ENCODE assay signal across 8 cellular contexts in the genomic region with DNA sequence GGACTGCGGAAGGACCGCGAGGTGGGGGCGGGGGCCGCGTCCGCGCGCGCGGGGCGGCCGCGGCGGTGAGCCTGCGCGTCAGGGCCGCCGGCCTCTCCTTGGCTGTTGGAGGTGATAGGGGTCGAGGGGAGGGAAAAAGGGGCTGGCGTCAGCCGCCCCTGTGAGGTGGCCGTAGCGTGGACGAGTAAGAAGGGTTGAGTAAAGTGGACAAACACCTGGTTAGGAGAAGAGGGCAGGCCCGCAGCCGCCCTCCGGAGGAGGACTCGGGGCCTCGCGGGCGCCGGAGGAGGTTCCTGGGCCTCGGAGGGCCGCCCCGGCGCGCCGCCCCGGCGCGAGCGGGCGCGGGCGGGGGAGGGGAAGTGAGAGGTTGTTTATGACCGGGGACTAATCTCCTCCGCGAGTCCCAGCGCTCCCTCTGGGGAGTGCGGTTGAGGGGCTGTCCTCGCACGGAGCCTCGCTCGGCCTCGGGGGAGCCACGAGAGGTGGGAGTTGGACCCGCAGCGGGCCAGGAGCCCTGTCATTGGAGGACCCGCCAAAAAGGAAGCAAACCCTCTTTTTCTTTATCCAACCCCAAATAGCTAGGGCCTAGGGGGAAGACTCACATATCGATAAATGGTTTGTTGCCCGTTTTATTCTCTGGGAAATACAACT. TPM values are rescaled to one million over a fixed set of nuclear protein-coding genes. Genes with fewer than 3 reads are reported as not detected.
DNase-seq lines count a peak whose midpoint lies in the region; ATAC-seq, FAIRE-seq and TF ChIP-seq lines count a peak whose summit lies in the region.

No MANE protein-coding gene starts in this region.

- H3K9ac ChIP-seq in iPS-18a (ENCODE audit: low read length): peak overlapping the region; percentile 88
- peak overlapping the region; percentile 97 for H3K9ac ChIP-seq in smooth muscle cell (ENCODE audit: low read depth)

- peaks cover 28% of the 10 kb centered on the region for H3K79me2 ChIP-seq in smooth muscle cell (ENCODE audit: low read depth)

- no peaks in the 10 kb centered on the region for H3K9me3 ChIP-seq in T-helper 17 cell (ENCODE audit: control insufficient read depth, low read length, poor library complexity, severe bottlenecking)
- H3K9me3 ChIP-seq in ascending aorta: no peaks in the 10 kb centered on the region
- no peaks in the 10 kb centered on the region for H3K9me3 ChIP-seq in iPS-18a (ENCODE audit: control insufficient read depth, low read depth, low read length)
- H3K9me3 ChIP-seq in smooth muscle cell (replicated peaks; ENCODE audit: low read depth): no peaks in the 10 kb centered on the region

- H3K4me1 ChIP-seq in ascending aorta (peaks cover 0 to 18% of the 10 kb centered on the region in 2 donors), iPS-18a (ENCODE audit: control insufficient read depth, low read depth, low read length) (peaks cover 20% of the 10 kb centered on the region), smooth muscle cell (ENCODE audit: low read depth) (peaks cover 36% of the 10 kb centered on the region)

- H3K27ac ChIP-seq in ascending aorta (peak overlapping the region; percentile 95 to 96), iPS-18a (ENCODE audit: low read length) (peak overlapping the region; percentile 68), smooth muscle cell (ENCODE audit: low read depth) (peak overlapping the region; percentile 95)

- H3K4me3 Mint-ChIP-seq in T-helper 17 cell: peak overlapping the region; percentile 82

- intact Hi-C loops in ascending aorta (cut with DNase I): loop anchor here (1.0 to 10.0 kb wide), 9 partner anchors 57 to 1661 kb away; a partner anchor contains a TSS

- DNase-seq in GM03348 (ENCODE audit: low spot score) (peak; percentile 90), T-helper 17 cell (peak; percentile 70 to 75 (median 73)), ascending aorta (ENCODE audit: low spot score in 2 of 2) (no peak), smooth muscle cell (lab: John Stamatoyannopoulos, UW; ENCODE audit: unreplicated experiment) (peak; percentile 86), HTR-8/SVneo (ENCODE audit: insufficient read length, low spot score) (no peak)

- H3K36me3 Mint-ChIP-seq in T-helper 17 cell (ENCODE audit: low read depth): peaks cover 10% of the 10 kb centered on the region

- peak overlapping the region; percentile 87 for H3K27ac Mint-ChIP-seq in T-helper 17 cell

- WGBS in smooth muscle cell (ENCODE audit: low lambda C conversion rate): under 1% methylated on average over 20 of the region's 62 CpGs

- peak overlapping the region; percentile 88 for H3K4me2 ChIP-seq in smooth muscle cell

- H3K36me3 ChIP-seq in ascending aorta (peaks cover 3 to 22% of the 10 kb centered on the region in 2 donors), iPS-18a (ENCODE audit: control insufficient read depth, low read depth, low read length) (peaks cover 24% of the 10 kb centered on the region), smooth muscle cell (ENCODE audit: low read depth) (peaks cover 7% of the 10 kb centered on the region)

- no peak for FAIRE-seq in HTR-8/SVneo (lab: Jason Lieb, UNC)

- ATAC-seq in GM21717 (IDR thresholded peaks at IDR 0.05; ENCODE audit: unreplicated experiment) (peak; percentile 38), T-helper 17 cell (peak; percentile 53)

- peaks cover 9% of the 10 kb centered on the region for H3F3A ChIP-seq in smooth muscle cell (ENCODE audit: low read depth)

- peak overlapping the region; percentile 71 to 85 for H3K4me3 ChIP-seq in ascending aorta
- peak overlapping the region; percentile 97 for H3K4me3 ChIP-seq in iPS-18a (ENCODE audit: low read length)
- peak overlapping the region; percentile 90 for H3K4me3 ChIP-seq in smooth muscle cell

- TF ChIP-seq EP300 in Ishikawa (IDR thresholded peaks at IDR 0.05; ENCODE audit: borderline replicate concordance): no peak

- no peak for TF ChIP-seq RAD21 in Ishikawa (IDR thresholded peaks at IDR 0.05; ENCODE audit: low read depth)

- peaks cover 9% of the 10 kb centered on the region for H4K20me1 ChIP-seq in smooth muscle cell (ENCODE audit: low read depth)

- H3K27me3 Mint-ChIP-seq in T-helper 17 cell: no peaks in the 10 kb centered on the region

- no peaks in the 10 kb centered on the region for H3K27me3 ChIP-seq in ascending aorta
- H3K27me3 ChIP-seq in iPS-18a (ENCODE audit: control insufficient read depth, insufficient read depth, low read length): no peaks in the 10 kb centered on the region
- no peaks in the 10 kb centered on the region for H3K27me3 ChIP-seq in smooth muscle cell (ENCODE audit: low read depth)

- peak overlapping the region; percentile 53 for H2AFZ ChIP-seq in smooth muscle cell (ENCODE audit: low read depth)

- H3K4me1 Mint-ChIP-seq in T-helper 17 cell: peaks cover 41% of the 10 kb centered on the region

- peak in 1 of 3 experiments; percentile 2 for TF ChIP-seq CTCF in ascending aorta (IDR thresholded peaks at IDR 0.05)
- no peak for TF ChIP-seq CTCF in smooth muscle cell (IDR thresholded peaks at IDR 0.05; ENCODE audit: borderline replicate concordance, insufficient read depth, poor library complexity, severe bottlenecking)

TF ChIP-seq in Ishikawa, 13 proteins besides CTCF, POLR2A, EP300 and RAD21:
- TF ChIP-seq NFIC (IDR thresholded peaks at IDR 0.05) (0 out of 2 replicates have a peak, but pooled peaks have one; percentile 3), TAF1 (IDR thresholded peaks at IDR 0.05; ENCODE audit: low read depth) (no peak), YY1 (IDR thresholded peaks at IDR 0.05; ENCODE audit: low read depth) (peak; percentile 34; the same call in 1 of the 2 replicates), EGR1 (IDR thresholded peaks at IDR 0.05) (no peak)
- TF ChIP-seq, protein P1, sequence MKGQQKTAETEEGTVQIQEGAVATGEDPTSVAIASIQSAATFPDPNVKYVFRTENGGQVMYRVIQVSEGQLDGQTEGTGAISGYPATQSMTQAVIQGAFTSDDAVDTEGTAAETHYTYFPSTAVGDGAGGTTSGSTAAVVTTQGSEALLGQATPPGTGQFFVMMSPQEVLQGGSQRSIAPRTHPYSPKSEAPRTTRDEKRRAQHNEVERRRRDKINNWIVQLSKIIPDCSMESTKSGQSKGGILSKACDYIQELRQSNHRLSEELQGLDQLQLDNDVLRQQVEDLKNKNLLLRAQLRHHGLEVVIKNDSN (IDR thresholded peaks at IDR 0.05): no peak
- TF ChIP-seq, protein P2, sequence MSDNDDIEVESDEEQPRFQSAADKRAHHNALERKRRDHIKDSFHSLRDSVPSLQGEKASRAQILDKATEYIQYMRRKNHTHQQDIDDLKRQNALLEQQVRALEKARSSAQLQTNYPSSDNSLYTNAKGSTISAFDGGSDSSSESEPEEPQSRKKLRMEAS (IDR thresholded peaks at IDR 0.05): peak; percentile 5; the same call in 1 of the 2 replicates
TF ChIP-seq in Ishikawa: peak in this region for 3.

RNA-seq across cellular contexts. Expression of a gene that starts 0.6 kb away (rescaled TPM):
- total RNA-seq in T-helper 17 cell: 100 to 1,000 TPM in 1 of 2 donors, 10 to 100 TPM in 1; 92.5 to 100 TPM
- total RNA-seq in ascending aorta: 43.5 TPM
- total RNA-seq in smooth muscle cell: 51.6 and 62.2 TPM in 2 replicates
- polyA plus RNA-seq in smooth muscle cell: 22.5 and 29.7 TPM in 2 replicates

Comparison
In these comparisons a context has a peak if more than half of its experiments do, and no peak if none do; other contexts are left out.
1. DNase-seq: peak in GM03348 (single experiment), T-helper 17 cell (3 of 3) and smooth muscle cell (single experiment); none in ascending aorta (0 of 2) and HTR-8/SVneo (single experiment).
2. Peak in every context shown above with its lines, with median percentiles within 50 percentile points of each other: H3K27ac ChIP-seq and H3K4me3 ChIP-seq.